Comparison of ENCODE assay signal across 14 cellular contexts in the genomic region with DNA sequence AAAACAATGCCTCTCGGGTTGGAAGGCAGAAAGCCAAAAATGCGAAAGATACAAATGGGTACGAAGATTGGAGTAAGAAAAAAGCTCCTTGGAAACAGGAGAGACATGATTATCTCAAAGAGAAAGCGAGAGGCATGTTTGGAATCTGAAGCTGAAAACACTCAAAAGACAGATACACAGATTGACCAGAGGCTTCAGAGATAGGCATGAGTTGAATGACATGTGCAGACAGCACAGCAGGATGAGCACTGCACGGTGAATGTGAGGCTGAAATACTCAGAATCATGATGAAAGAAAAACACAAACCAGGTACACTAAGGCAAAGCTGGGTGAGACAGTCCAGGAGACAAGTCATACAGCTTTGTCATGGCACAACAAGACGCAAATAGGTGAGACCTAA. TPM values are rescaled to one million over a fixed set of nuclear protein-coding genes. Genes with fewer than 3 reads are reported as not detected.
DNase-seq lines count a peak whose midpoint lies in the region; ATAC-seq and TF ChIP-seq lines count a peak whose summit lies in the region.
"Had no signal": no experiment of that assay in that cellular context is flagged by ENCODE, and none has a peak within 500 bp of the region (broad histone marks: within the 10 kb centered on the region; RNA-seq: fewer than 3 reads in every experiment).

No MANE protein-coding gene starts in this region.

- H3K9me3 Mint-ChIP-seq in activated naive CD8-positive, alpha-beta T cell treated with anti-CD3 and anti-CD28 coated beads, Interleukin-2, amount 10 ng/mL, durations not matched to agents 7 days and 5 days, result peaks cover 23% of the 10 kb centered on the region

- H3K36me3 ChIP-seq in thyroid gland, result no peaks in the 10 kb centered on the region

- DNase-seq in Right ventricle myocardium superior (no peak), left ventricle myocardium superior (no peak), iris pigment epithelial cell (ENCODE audit: low read depth) (peak; percentile 89), thyroid gland (peak in 1 of 2 donors; percentile 28), NOMO-1 (lab: John Stamatoyannopoulos, UW; ENCODE audit: unreplicated experiment in 2 of 2) (no peak), anterior cingulate cortex (lab: John Stamatoyannopoulos, UW) (no peak), NCI-H1436 (lab: John Stamatoyannopoulos, UW) (no peak)
- DNase-seq in activated naive CD8-positive, alpha-beta T cell treated with anti-CD3 and anti-CD28 coated beads, Interleukin-2, amount 10 ng/mL, durations not matched to agents 7 days and 5 days, result no peak
- DNase-seq: AML-193; GF-D8; mesendoderm; NCI-H1930; stimulated activated CD4-positive, alpha-beta T cell treated with anti-CD3 and anti-CD28 coated beads, Interleukin-2, amount 100 ng/mL, for 48 hours; stimulated activated naive CD4-positive, alpha-beta T cell treated with Interleukin-2 at 50 U/mL for 16 hours had no signal

- TF ChIP-seq POLR2A in thyroid gland (IDR thresholded peaks at IDR 0.05), result no peak

- intact Hi-C loops in Right ventricle myocardium superior (cut with DNase I) (no loop called here), left ventricle myocardium superior (cut with micrococcal nuclease) (no loop called here), thyroid gland (cut with DNase I) (no loop called here)

- peaks cover 81% of the 10 kb centered on the region for H3K36me3 Mint-ChIP-seq in activated naive CD8-positive, alpha-beta T cell treated with anti-CD3 and anti-CD28 coated beads, Interleukin-2, amount 10 ng/mL, durations not matched to agents 7 days and 5 days

- H3K4me1 ChIP-seq in thyroid gland, result peaks cover 6 to 15% of the 10 kb centered on the region in 2 donors

- no peaks in the 10 kb centered on the region for H3K27me3 ChIP-seq in thyroid gland

- peaks cover 32% of the 10 kb centered on the region for H3K4me1 Mint-ChIP-seq in activated naive CD8-positive, alpha-beta T cell treated with anti-CD3 and anti-CD28 coated beads, Interleukin-2, amount 10 ng/mL, durations not matched to agents 7 days and 5 days

- peak overlapping the region; percentile 61 for H3K4me3 Mint-ChIP-seq in activated naive CD8-positive, alpha-beta T cell treated with anti-CD3 and anti-CD28 coated beads, Interleukin-2, amount 10 ng/mL, durations not matched to agents 7 days and 5 days

- H3K4me3 ChIP-seq in thyroid gland (replicated peaks in 1 of 3), result no peak overlapping the region

- WGBS in thyroid gland, 2 donors, result 46 to 56% methylated on average over 6 of the region's 6 CpGs

- H3K27me3 Mint-ChIP-seq in activated naive CD8-positive, alpha-beta T cell treated with anti-CD3 and anti-CD28 coated beads, Interleukin-2, amount 10 ng/mL, durations not matched to agents 7 days and 5 days, result no peaks in the 10 kb centered on the region

- peak overlapping the region; percentile 93 for H3K27ac Mint-ChIP-seq in activated naive CD8-positive, alpha-beta T cell treated with anti-CD3 and anti-CD28 coated beads, Interleukin-2, amount 10 ng/mL, durations not matched to agents 7 days and 5 days

- no peaks in the 10 kb centered on the region for H3K9me3 ChIP-seq in thyroid gland

- ATAC-seq in Right ventricle myocardium superior (ENCODE audit: poor library complexity) (peak; percentile 25), left ventricle myocardium superior (no peak)
- ATAC-seq in activated naive CD8-positive, alpha-beta T cell treated with anti-CD3 and anti-CD28 coated beads, Interleukin-2, amount 10 ng/mL, durations not matched to agents 7 days and 5 days (ENCODE audit: low read depth), result no peak

- TF ChIP-seq CTCF in thyroid gland (IDR thresholded peaks at IDR 0.05), result no peak

- POLR2A ChIA-PET in activated naive CD8-positive, alpha-beta T cell treated with anti-CD3 and anti-CD28 coated beads, Interleukin-2, amount 10 ng/mL, durations not matched to agents 7 days and 5 days (lab: Charles Lee), result interaction anchor here (0.6 to 1.3 kb wide), 5 partner anchors 16 to 256 kb away, joined by 3 to 7 read pairs (median 4); no protein-coding TSS in a partner anchor

- peak overlapping the region; percentile 57 to 80 (median 60) for H3K27ac ChIP-seq in thyroid gland

RNA-seq across cellular contexts. Expression of gene RESF1, which starts 30.8 kb away (rescaled TPM):
- 18.1 TPM for total RNA-seq in Right ventricle myocardium superior
- 24.8 TPM for total RNA-seq in left ventricle myocardium superior
- total RNA-seq in activated naive CD8-positive, alpha-beta T cell treated with anti-CD3 and anti-CD28 coated beads, Interleukin-2, amount 10 ng/mL, durations not matched to agents 7 days and 5 days, result 100 to 1,000 TPM; 252 to 261 TPM
- total RNA-seq in thyroid gland, result 10 to 100 TPM; 62.5 to 75.1 (median 63.3) TPM
